2 cellular contexts compared by ENCODE assay signal in genomic region chr1:43980255-43981134, GRCh38.
TF ChIP-seq lines count a peak whose summit lies in the region.

No MANE protein-coding gene starts in this region.

TF ChIP-seq in A549, 52 proteins besides CTCF, POLR2A, EP300 and RAD21:
- peak in 1 of 2 experiments; percentile 46; a peak in 1 of 4 replicates for TF ChIP-seq CEBPB (IDR thresholded peaks at IDR 0.05)
- no peak for TF ChIP-seq REST (IDR thresholded peaks at IDR 0.05)
TF ChIP-seq in A549: peak in this region for 1.

TF ChIP-seq in GM12878, 131 proteins besides CTCF, POLR2A, EP300 and RAD21:
- TF ChIP-seq FOXM1 (IDR thresholded peaks at IDR 0.05; ENCODE audit: low read depth, low read length), result no peak
- 0 out of 2 replicates have a peak, but pooled peaks have one; percentile 66 for TF ChIP-seq HDGF (IDR thresholded peaks at IDR 0.05)
